Comparison of ENCODE assay signal across 32 cellular contexts in the genomic region with DNA sequence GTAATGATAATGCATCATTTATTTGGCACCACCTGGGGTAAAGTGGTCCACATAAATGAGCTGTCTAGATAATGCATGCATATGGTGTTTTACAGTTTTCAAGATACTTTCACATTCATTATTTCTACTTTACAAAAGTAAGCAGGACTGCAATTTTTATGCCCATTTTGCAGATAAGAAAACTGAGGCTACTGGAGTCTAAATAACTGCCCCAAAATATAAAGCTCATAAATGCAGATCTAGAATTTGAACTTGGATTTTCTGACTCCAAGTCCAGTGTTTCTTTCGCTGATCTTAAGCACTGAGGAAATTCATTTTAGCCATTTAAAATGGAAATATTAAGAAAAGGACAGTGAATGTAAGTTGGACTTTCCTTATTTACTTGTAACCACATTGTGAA. TPM values are rescaled to one million over a fixed set of nuclear protein-coding genes. Genes with fewer than 3 reads are reported as not detected.
"Had no signal": no experiment of that assay in that cellular context is flagged by ENCODE, and none has a peak within 500 bp of the region (broad histone marks: within the 10 kb centered on the region; RNA-seq: fewer than 3 reads in every experiment).

No MANE protein-coding gene starts in this region.

- H3K27ac Mint-ChIP-seq: dendritic cell treated with granulocyte-macrophage colony-stimulating factor and Interleukin-4, amounts not matched to agents 40 ng/mL and 50 ng/mL, for 4 days; effector memory CD8-positive, alpha-beta T cell; endodermal cell had no signal

- H3K4me3 ChIP-seq: colonic mucosa, coronary artery, dorsolateral prefrontal cortex, esophagus muscularis mucosa, esophagus squamous epithelium, gastrocnemius medialis, gastroesophageal sphincter, heart left ventricle, heart right ventricle, hepatocyte had no signal

- FAIRE-seq: endometrium, endothelial cell of umbilical vein, frontal cortex had no signal

- H3K79me2 ChIP-seq: hepatocyte had no signal

- H3K4me2 ChIP-seq: hepatocyte had no signal

- DNase-seq: colonic mucosa; cortex of kidney; dermis blood vessel endothelial cell; dorsolateral prefrontal cortex; effector CD4-positive, alpha-beta T cell; effector CD8-positive, alpha-beta T cell; effector memory CD4-positive, alpha-beta T cell; effector memory CD8-positive, alpha-beta T cell; endodermal cell; erythroblast; esophagus squamous epithelium; foreskin fibroblast; foreskin keratinocyte; foreskin melanocyte; gastrocnemius medialis; glutamatergic neuron; head of caudate nucleus; heart left ventricle; heart right ventricle had no signal

- H3K36me3 ChIP-seq: colonic mucosa, esophagus muscularis mucosa, esophagus squamous epithelium, gastrocnemius medialis, gastroesophageal sphincter, heart left ventricle, heart right ventricle had no signal

- H3K9me3 Mint-ChIP-seq: dendritic cell treated with granulocyte-macrophage colony-stimulating factor and Interleukin-4, amounts not matched to agents 40 ng/mL and 50 ng/mL, for 4 days had no signal

- H2AFZ ChIP-seq: hepatocyte had no signal

- ATAC-seq: effector memory CD8-positive, alpha-beta T cell; esophagus mucosa; foreskin keratinocyte; gastrocnemius medialis; gastroesophageal sphincter; heart left ventricle; heart right ventricle had no signal

- H3K4me1 ChIP-seq: colonic mucosa, esophagus muscularis mucosa, esophagus squamous epithelium, foreskin keratinocyte, gastrocnemius medialis, gastroesophageal sphincter, heart left ventricle, heart right ventricle had no signal

- H3K27me3 ChIP-seq: colonic mucosa, esophagus squamous epithelium, foreskin keratinocyte, gastrocnemius medialis, gastroesophageal sphincter, hepatocyte had no signal

- H3K9me3 ChIP-seq: colonic mucosa, esophagus squamous epithelium, gastrocnemius medialis, gastroesophageal sphincter, heart left ventricle, heart right ventricle had no signal

- H3K27ac ChIP-seq: colonic mucosa, coronary artery, dorsolateral prefrontal cortex, epithelial cell of prostate, esophagus muscularis mucosa, esophagus squamous epithelium, foreskin keratinocyte, gastrocnemius medialis, gastroesophageal sphincter, heart left ventricle, heart right ventricle, hepatocyte had no signal

- H3K4me3 Mint-ChIP-seq: dendritic cell treated with granulocyte-macrophage colony-stimulating factor and Interleukin-4, amounts not matched to agents 40 ng/mL and 50 ng/mL, for 4 days; effector memory CD8-positive, alpha-beta T cell; endodermal cell had no signal

RNA-seq across cellular contexts. Expression of a gene that starts 36.5 kb away (rescaled TPM):
- total RNA-seq: dermis blood vessel endothelial cell, dermis microvascular lymphatic vessel endothelial cell, endothelial cell of umbilical vein, fibroblast of villous mesenchyme, glomerular endothelial cell had no signal
- polyA plus RNA-seq: endothelial cell of umbilical vein had no signal
